In genomic region chr19:13963603-13964105, GRCh38 we compare ENCODE assay signal across 1 cellular context.
TF ChIP-seq lines count a peak whose summit lies in the region.

No MANE protein-coding gene starts in this region.

TF ChIP-seq in K562, 482 proteins besides CTCF, POLR2A, EP300 and RAD21:
- TF ChIP-seq NFXL1 (CRISPR knock-in tag; IDR thresholded peaks at IDR 0.05) (no peak), ZBTB33 (CRISPR knock-in tag; IDR thresholded peaks at IDR 0.05) (peak; percentile 92)
